Comparison of ENCODE assay signal across 9 cellular contexts in genomic region chr9:124285490-124285889, GRCh38. TPM values are rescaled to one million over a fixed set of nuclear protein-coding genes. Genes with fewer than 3 reads are reported as not detected.
DNase-seq lines count a peak whose midpoint lies in the region; ATAC-seq, FAIRE-seq and TF ChIP-seq lines count a peak whose summit lies in the region.
"Had no signal": no experiment of that assay in that cellular context is flagged by ENCODE, and none has a peak within 500 bp of the region (broad histone marks: within the 10 kb centered on the region; RNA-seq: fewer than 3 reads in every experiment).

No MANE protein-coding gene starts in this region.

- peak overlapping the region; percentile 26 for H3K4me2 ChIP-seq in endothelial cell of umbilical vein (ENCODE audit: insufficient read depth, low read length)

- dilution Hi-C loops in endothelial cell of umbilical vein (cut with MboI; ENCODE audit: extremely low pct_ligation_motif_present, low sequenced_read_pairs): no loop called here

- H3K27ac Mint-ChIP-seq in CD4-positive, alpha-beta T cell: no peak overlapping the region

- FAIRE-seq in endothelial cell of umbilical vein (lab: Jason Lieb, UNC): no peak

- no peaks in the 10 kb centered on the region for H3K9me3 Mint-ChIP-seq in CD4-positive, alpha-beta T cell

- peaks cover 88% of the 10 kb centered on the region for H3K79me2 ChIP-seq in endothelial cell of umbilical vein (ENCODE audit: control insufficient read depth, insufficient read depth, low read length)

- no peaks in the 10 kb centered on the region for H3K9me1 ChIP-seq in endothelial cell of umbilical vein (replicated peaks; ENCODE audit: control insufficient read depth, extremely low read depth, insufficient read depth, low read length)

- H3K36me3 Mint-ChIP-seq in CD4-positive, alpha-beta T cell (ENCODE audit: low read depth): no peaks in the 10 kb centered on the region

- WGBS in prostate gland: 87% methylated on average over 11 of the region's 11 CpGs

- TF ChIP-seq CTCF in AG10803 (conservative IDR thresholded peaks at IDR 0.05; ENCODE audit: low read length) (no peak), endothelial cell of umbilical vein (IDR thresholded peaks at IDR 0.05; ENCODE audit: extremely low read depth in 1 of 2, insufficient read depth in 1 of 2, low read depth in 1 of 2, low read length in 2 of 2) (no peak), prostate gland (IDR thresholded peaks at IDR 0.05) (no peak)
- TF ChIP-seq CTCF in CD4-positive, alpha-beta T cell (IDR thresholded peaks at IDR 0.05): no peak

- H3K4me3 Mint-ChIP-seq in CD4-positive, alpha-beta T cell: no peak overlapping the region

- peak overlapping the region; percentile 13 for H3K4me3 ChIP-seq in AG10803 (ENCODE audit: low read length)
- no peak overlapping the region for H3K4me3 ChIP-seq in NT2/D1 (ENCODE audit: insufficient read length, low read depth)
- no peak overlapping the region for H3K4me3 ChIP-seq in endothelial cell of umbilical vein (replicated peaks in 1 of 3; ENCODE audit: insufficient read depth in 1 of 3, low read depth in 1 of 3, low read length in 3 of 3)
- no peak overlapping the region for H3K4me3 ChIP-seq in prostate gland

- DNase-seq in AG10803 (ENCODE audit: low read depth) (no peak), NT2/D1 (ENCODE audit: low read depth, low spot score) (no peak), endothelial cell of umbilical vein (ENCODE audit: low read depth, low spot score) (no peak), prostate gland (ENCODE audit: low spot score) (no peak), activated gamma-delta T cell (lab: John Stamatoyannopoulos, UW) (no peak), NCI-H1092 (lab: John Stamatoyannopoulos, UW) (no peak), globus pallidus (ENCODE audit: low spot score) (no peak)
- DNase-seq in CD4-positive, alpha-beta T cell: no peak
- DNase-seq: cerebellar nuclear complex had no signal

- H3K9ac ChIP-seq in NT2/D1 (ENCODE audit: insufficient read length, low read depth): peak overlapping the region; percentile 50
- H3K9ac ChIP-seq in endothelial cell of umbilical vein (replicated peaks; ENCODE audit: extremely low read depth, insufficient read depth, low read length): peak overlapping the region; percentile 77

- CTCF ChIA-PET in endothelial cell of umbilical vein (lab: Charles Lee): interaction anchor here (1.1 to 1.3 kb wide), 2 partner anchors 12 to 152 kb away, joined by 3 read pairs; no protein-coding TSS in a partner anchor
- CTCF ChIA-PET in CD4-positive, alpha-beta T cell (lab: Charles Lee): no interaction called here

- peaks cover 13% of the 10 kb centered on the region for H3K4me1 ChIP-seq in NT2/D1 (ENCODE audit: insufficient read depth, insufficient read length)
- peaks cover 63% of the 10 kb centered on the region for H3K4me1 ChIP-seq in endothelial cell of umbilical vein (ENCODE audit: control insufficient read depth, extremely low read depth, insufficient read depth, low read length)
- H3K4me1 ChIP-seq in prostate gland (replicated peaks): peaks cover 14% of the 10 kb centered on the region

- H3K9me3 ChIP-seq in NT2/D1 (ENCODE audit: insufficient read depth, low read length) (no peaks in the 10 kb centered on the region), endothelial cell of umbilical vein (replicated peaks; ENCODE audit: control insufficient read depth, insufficient read depth, low read length) (no peaks in the 10 kb centered on the region), prostate gland (no peaks in the 10 kb centered on the region)
- H3K9me3 ChIP-seq in CD4-positive, alpha-beta T cell (ENCODE audit: control insufficient read depth, low read length): no peaks in the 10 kb centered on the region

- H3K4me1 Mint-ChIP-seq in CD4-positive, alpha-beta T cell (ENCODE audit: low read depth): peaks cover 10% of the 10 kb centered on the region

- POLR2A ChIA-PET in endothelial cell of umbilical vein (lab: Charles Lee): no interaction called here
- POLR2A ChIA-PET in CD4-positive, alpha-beta T cell (lab: Charles Lee): no interaction called here

- H3K36me3 ChIP-seq in NT2/D1 (ENCODE audit: insufficient read depth, insufficient read length, low read length) (peaks cover 55% of the 10 kb centered on the region), endothelial cell of umbilical vein (ENCODE audit: control insufficient read depth in 2 of 2, extremely low read depth in 1 of 2, insufficient read depth in 2 of 2, low read length in 2 of 2) (peaks cover 0 to 2% of the 10 kb centered on the region in 2 experiments), prostate gland (no peaks in the 10 kb centered on the region)

- BruUV-seq in endothelial cell of umbilical vein (replicated peaks; lab: Mats Ljungman, UMichigan): no TSS peak

- H3K27ac ChIP-seq in endothelial cell of umbilical vein (ENCODE audit: insufficient read depth, low read depth, low read length) (peak overlapping the region; percentile 89), prostate gland (peak overlapping the region; percentile 72 to 74)
- no peak overlapping the region for H3K27ac ChIP-seq in CD4-positive, alpha-beta T cell (ENCODE audit: low read depth, low read length)

- no peak overlapping the region for H2AFZ ChIP-seq in endothelial cell of umbilical vein (ENCODE audit: low read depth, low read length)

- H3K27me3 Mint-ChIP-seq in CD4-positive, alpha-beta T cell: peaks cover 4% of the 10 kb centered on the region

- intact Hi-C loops in endothelial cell of umbilical vein (cut with micrococcal nuclease): no loop called here
- intact Hi-C loops in prostate gland (cut with DNase I): no loop called here
- intact Hi-C loops in CD4-positive, alpha-beta T cell (cut with DNase I, micrococcal nuclease): no loop called here

- H3K27me3 ChIP-seq in NT2/D1 (ENCODE audit: insufficient read depth, insufficient read length) (no peaks in the 10 kb centered on the region), endothelial cell of umbilical vein (ENCODE audit: control insufficient read depth in 2 of 2, insufficient read depth in 2 of 2, low read length in 2 of 2) (no peaks in the 10 kb centered on the region), prostate gland (replicated peaks; ENCODE audit: insufficient read depth) (no peaks in the 10 kb centered on the region)
- H3K27me3 ChIP-seq in CD4-positive, alpha-beta T cell (ENCODE audit: control insufficient read depth, insufficient read depth, low read length): no peaks in the 10 kb centered on the region

- ATAC-seq in CD4-positive, alpha-beta T cell (ENCODE audit: poor library complexity): no peak

- H4K20me1 ChIP-seq in endothelial cell of umbilical vein (replicated peaks; ENCODE audit: control insufficient read depth, extremely low read depth, insufficient read depth, low read length): no peaks in the 10 kb centered on the region

- TF ChIP-seq POLR2A in endothelial cell of umbilical vein (IDR thresholded peaks at IDR 0.05; ENCODE audit: low read depth, low read length) (no peak), prostate gland (IDR thresholded peaks at IDR 0.05) (no peak)

TF ChIP-seq in endothelial cell of umbilical vein, 7 proteins besides CTCF, POLR2A, EP300 and RAD21:
- TF ChIP-seq JUN (IDR thresholded peaks at IDR 0.05; ENCODE audit: borderline replicate concordance, insufficient read depth, insufficient read length, low read depth): no peak
- TF ChIP-seq POLR2AphosphoS5 (IDR thresholded peaks at IDR 0.05; ENCODE audit: insufficient read depth, low read depth, low read length): no peak
- TF ChIP-seq GATA2 (IDR thresholded peaks at IDR 0.05; ENCODE audit: insufficient read depth, insufficient read length, low read depth, low read length): no peak
- no peak for TF ChIP-seq MYC (IDR thresholded peaks at IDR 0.05; ENCODE audit: low read depth, low read length)
- TF ChIP-seq EZH2 (IDR thresholded peaks at IDR 0.05; ENCODE audit: borderline replicate concordance, low read depth, low read length, severe bottlenecking): no peak
- no peak for TF ChIP-seq FOS (IDR thresholded peaks at IDR 0.05; ENCODE audit: borderline replicate concordance, insufficient read depth, low read length)
- TF ChIP-seq MAX (IDR thresholded peaks at IDR 0.05; ENCODE audit: insufficient read depth, insufficient read length): no peak
TF ChIP-seq in endothelial cell of umbilical vein: peak in this region for 0.

RNA-seq across cellular contexts. Expression of gene NEK6, which starts 27.7 kb away (rescaled TPM):
- total RNA-seq in endothelial cell of umbilical vein (65.9 and 67.1 TPM in 2 replicates), prostate gland (10 to 100 TPM; 32.3 to 44.2 TPM)
- 64.3 and 96.1 TPM in 2 replicates for polyA plus RNA-seq in endothelial cell of umbilical vein
- 77.1 and 88.2 TPM in 2 replicates for polyA plus RNA-seq in endothelial cell of umbilical vein (2011; cell fraction: cytosol; rRNA removed)
- 79.5 and 84.6 TPM in 2 replicates for polyA plus RNA-seq in endothelial cell of umbilical vein (2011; cell fraction: nucleus; rRNA removed)
- polyA plus RNA-seq in endothelial cell of umbilical vein (2012): 62.6 and 78.9 TPM in 2 replicates
- 111 and 153 TPM in 2 replicates for polyA minus RNA-seq in endothelial cell of umbilical vein
- 5.1 TPM for polyA minus RNA-seq in endothelial cell of umbilical vein (2011; cell fraction: cytosol; rRNA and poly(A)+ RNA removed)
- polyA minus RNA-seq in endothelial cell of umbilical vein (2011; cell fraction: nucleus; rRNA and poly(A)+ RNA removed): 48.7 and 63.7 TPM in 2 replicates
- total RNA-seq in CD4-positive, alpha-beta T cell: 1 to 10 TPM in 1 of 2 experiments, under 1 TPM in 1; 0.89 to 1.7 TPM

Comparison
In these comparisons a context has a peak if more than half of its experiments do, and no peak if none do; other contexts are left out.
1. RNA of gene NEK6, which starts 27.7 kb away (total RNA-seq): 65.9 to 67.1 TPM in endothelial cell of umbilical vein and 32.3 to 44.2 TPM in prostate gland; 0.89 to 1.7 TPM in CD4-positive, alpha-beta T cell; every median in the first group is over 10 times any median in the second.